9 cellular contexts compared by ENCODE assay signal in genomic region chr15:33194237-33194636, GRCh38. TPM values are rescaled to one million over a fixed set of nuclear protein-coding genes. Genes with fewer than 3 reads are reported as not detected.
A peak's percentile ranks its signal among the peaks of the same experiment; 100 is the strongest.
DNase-seq lines count a peak whose midpoint lies in the region; ATAC-seq and TF ChIP-seq lines count a peak whose summit lies in the region.
"Had no signal": no experiment of that assay in that cellular context is flagged by ENCODE, and none has a peak within 500 bp of the region (broad histone marks: within the 10 kb centered on the region; RNA-seq: fewer than 3 reads in every experiment).

No MANE protein-coding gene starts in this region.

- no peaks in the 10 kb centered on the region for H3K36me3 ChIP-seq in stomach
- H3K36me3 ChIP-seq: BLaER1 had no signal

- peaks cover 0 to 13% (median 8%) of the 10 kb centered on the region in 4 donors for H3K4me1 ChIP-seq in stomach
- H3K4me1 ChIP-seq: BLaER1 had no signal

- H3K4me3 ChIP-seq in iPS-18c (ENCODE audit: insufficient read depth, low read depth, low read length) (peak overlapping the region; percentile 52; the same call in 1 of the 2 replicates), stomach (peak overlapping the region; percentile 52 to 59 (median 57))
- H3K4me3 ChIP-seq: BLaER1 had no signal

- H3K27ac ChIP-seq in stomach, result peak overlapping the region in 1 of 5 donors; percentile 81
- H3K27ac ChIP-seq: BLaER1 had no signal

- H3K27me3 ChIP-seq in stomach, result peaks cover 0 to 8% (median 5%) of the 10 kb centered on the region in 3 donors
- H3K27me3 ChIP-seq: BLaER1 had no signal

- H3K9me3 ChIP-seq in iPS-18c (ENCODE audit: control insufficient read depth, insufficient read depth, low read length), result peaks cover 2% of the 10 kb centered on the region
- no peaks in the 10 kb centered on the region for H3K9me3 ChIP-seq in stomach

- intact Hi-C loops in stomach (cut with DNase I; ENCODE audit: low total_unique reads), result no loop called here

- no peak for ATAC-seq in activated T-helper 17 cell treated with anti-CD3 and anti-CD28 coated beads, Interleukin-2, amount 50 U/mL, for 72 hours (replicated peaks)
- ATAC-seq in GM21717 (IDR thresholded peaks at IDR 0.05; ENCODE audit: unreplicated experiment), result no peak

- TF ChIP-seq POLR2A in stomach (IDR thresholded peaks at IDR 0.05), result no peak

- peak; percentile 47 for DNase-seq in NCI-H2227 (lab: John Stamatoyannopoulos, UW; ENCODE audit: unreplicated experiment)
- no peak for DNase-seq in NCI-H2227 treated with DMSO at 0.1 percent for 48 hours (lab: John Stamatoyannopoulos, UW)
- no peak for DNase-seq in stomach
- no peak for DNase-seq in stimulated activated CD4-positive, alpha-beta T cell treated with anti-CD3 and anti-CD28 coated beads, Interleukin-4, amount 100 ng/mL, for 4 hours
- no peak for DNase-seq in SKM-1 (lab: John Stamatoyannopoulos, UW; ENCODE audit: unreplicated experiment)

- H3K27ac Mint-ChIP-seq in activated T-helper 17 cell treated with anti-CD3 and anti-CD28 coated beads, Interleukin-2, amount 50 U/mL, for 72 hours, result no peak overlapping the region

- no peak for TF ChIP-seq CTCF in stomach (IDR thresholded peaks at IDR 0.05)

- no peak for TF ChIP-seq EP300 in stomach (IDR thresholded peaks at IDR 0.05)

- H3K9me3 Mint-ChIP-seq in activated T-helper 17 cell treated with anti-CD3 and anti-CD28 coated beads, Interleukin-2, amount 50 U/mL, for 72 hours, result no peaks in the 10 kb centered on the region

- peaks cover 8% of the 10 kb centered on the region for H3K27me3 Mint-ChIP-seq in activated T-helper 17 cell treated with anti-CD3 and anti-CD28 coated beads, Interleukin-2, amount 50 U/mL, for 72 hours

- WGBS in stomach, 5 donors, result 11 to 18% (median 14%) methylated on average over 16 to 17 of the region's 17 CpGs

- no peaks in the 10 kb centered on the region for H3K4me1 Mint-ChIP-seq in activated T-helper 17 cell treated with anti-CD3 and anti-CD28 coated beads, Interleukin-2, amount 50 U/mL, for 72 hours

- H3K4me3 Mint-ChIP-seq in activated T-helper 17 cell treated with anti-CD3 and anti-CD28 coated beads, Interleukin-2, amount 50 U/mL, for 72 hours, result peak overlapping the region; percentile 74

- no peaks in the 10 kb centered on the region for H3K36me3 Mint-ChIP-seq in activated T-helper 17 cell treated with anti-CD3 and anti-CD28 coated beads, Interleukin-2, amount 50 U/mL, for 72 hours (ENCODE audit: low read depth)

RNA-seq across cellular contexts. Expression of gene FMN1, which starts 0.3 kb away (rescaled TPM):
- total RNA-seq in activated T-helper 17 cell treated with anti-CD3 and anti-CD28 coated beads, Interleukin-2, amount 50 U/mL, for 72 hours, result 1 to 10 TPM; 1.0 to 2.0 TPM
- total RNA-seq in stomach, result 10 to 100 TPM; 16.5 to 58.0 (median 40.8) TPM
- 1 to 10 TPM in 2 of 3 donors, under 1 TPM in 1; 0.40 to 4.1 (median 1.7) TPM for polyA plus RNA-seq in stomach

Comparison
In these comparisons a context has a peak if more than half of its experiments do, and no peak if none do; other contexts are left out.
1. RNA of gene FMN1, which starts 0.3 kb away (total RNA-seq): 16.5 to 58.0 TPM in stomach; 1.0 to 2.0 TPM in activated T-helper 17 cell treated with anti-CD3 and anti-CD28 coated beads, Interleukin-2, amount 50 U/mL, for 72 hours; every median in the first group is over 4 times any median in the second.